ENCODE assay signal across 14 cellular contexts in the genomic region with DNA sequence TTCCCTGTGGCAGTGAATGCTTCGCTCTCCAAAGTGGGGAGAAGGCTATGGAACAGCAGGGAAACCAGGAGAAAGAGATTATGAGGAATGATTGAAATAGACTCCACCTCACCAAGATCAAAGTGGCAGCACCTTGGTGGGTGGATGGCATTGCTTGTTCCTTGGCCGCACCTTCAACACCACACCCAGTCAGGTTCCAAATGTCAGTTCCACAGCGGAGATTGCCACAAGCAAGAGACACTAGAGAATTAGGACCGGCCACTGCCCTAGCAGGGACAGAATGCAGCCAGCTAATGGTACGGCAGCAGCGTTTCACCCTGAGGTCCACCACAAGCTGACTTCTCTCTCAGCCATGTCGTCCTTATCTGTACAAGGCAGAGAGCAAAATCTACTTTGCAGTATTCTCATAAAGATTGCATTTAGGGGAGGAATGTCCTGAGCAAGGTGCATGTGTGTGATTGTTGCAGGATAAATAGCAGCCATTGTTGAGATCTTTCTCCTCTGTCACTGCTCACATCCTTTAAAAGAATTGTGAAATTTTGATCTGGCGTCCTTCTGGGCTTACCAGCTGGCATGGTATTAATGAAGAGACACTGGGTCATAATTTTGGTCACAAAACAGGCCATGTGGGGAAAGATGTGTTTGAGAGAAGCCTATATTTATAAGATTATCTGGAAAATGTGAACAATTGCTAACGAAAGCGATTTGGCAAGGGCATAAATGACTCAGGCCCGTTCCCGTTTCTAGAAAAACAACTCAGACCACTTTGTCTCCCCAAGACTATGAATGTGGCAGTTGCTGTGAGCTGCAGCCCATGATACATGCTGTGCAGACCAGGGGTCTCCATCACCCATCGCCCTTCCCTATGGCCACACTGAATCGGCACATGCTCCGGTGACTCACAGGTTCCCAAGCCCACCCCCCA.
DNase-seq lines count a peak whose midpoint lies in the region; ATAC-seq, FAIRE-seq and TF ChIP-seq lines count a peak whose summit lies in the region.
"Had no signal": no experiment of that assay in that cellular context is flagged by ENCODE, and none has a peak within 500 bp of the region (broad histone marks: within the 10 kb centered on the region; RNA-seq: fewer than 3 reads in every experiment).

No MANE protein-coding gene starts in this region.

- no peaks in the 10 kb centered on the region for H3F3A ChIP-seq in GM23248 (ENCODE audit: insufficient read depth)

- H4K20me1 ChIP-seq in GM23248 (ENCODE audit: insufficient read depth) (no peaks in the 10 kb centered on the region), astrocyte (ENCODE audit: insufficient read depth, low read length) (no peaks in the 10 kb centered on the region)

- no peak for FAIRE-seq in astrocyte (lab: Jason Lieb, UNC)

- H3K36me3 ChIP-seq in GM23248 (ENCODE audit: low read depth), result no peaks in the 10 kb centered on the region
- no peaks in the 10 kb centered on the region for H3K36me3 ChIP-seq in astrocyte (ENCODE audit: insufficient read depth, low read length)
- H3K36me3 ChIP-seq in mucosa of rectum (ENCODE audit: control insufficient read depth in 2 of 2, insufficient read depth in 2 of 2, low read length in 2 of 2), result no peaks in the 10 kb centered on the region
- H3K36me3 ChIP-seq: breast epithelium had no signal

- H3K79me2 ChIP-seq in GM23248 (ENCODE audit: insufficient read depth) (no peaks in the 10 kb centered on the region), astrocyte (ENCODE audit: insufficient read depth, low read length) (no peaks in the 10 kb centered on the region)

- no peak overlapping the region for H3K4me3 ChIP-seq in GM23248
- no peak overlapping the region for H3K4me3 ChIP-seq in astrocyte (ENCODE audit: insufficient read depth, low read depth, low read length)
- peak overlapping the region in 1 of 2 donors; percentile 2 for H3K4me3 ChIP-seq in mucosa of rectum (ENCODE audit: low read length in 2 of 2)
- H3K4me3 ChIP-seq: breast epithelium, PC-9 had no signal

- no peak for TF ChIP-seq CTCF in astrocyte (IDR thresholded peaks at IDR 0.05; ENCODE audit: insufficient read depth, low read depth, low read length)

- H3K4me1 Mint-ChIP-seq in astrocyte (ENCODE audit: low read depth, unreplicated experiment), result no peaks in the 10 kb centered on the region

- H3K9me3 ChIP-seq in GM23248 (ENCODE audit: low read depth) (no peaks in the 10 kb centered on the region), astrocyte (ENCODE audit: insufficient read depth, low read depth, low read length) (no peaks in the 10 kb centered on the region), mucosa of rectum (ENCODE audit: control insufficient read depth in 2 of 2, low read length in 2 of 2) (no peaks in the 10 kb centered on the region)
- H3K9me3 ChIP-seq: breast epithelium had no signal

- peaks cover 11% of the 10 kb centered on the region; the same call in 1 of the 2 replicates for H3K4me1 ChIP-seq in GM23248 (ENCODE audit: insufficient read depth)
- peaks cover 4% of the 10 kb centered on the region for H3K4me1 ChIP-seq in astrocyte (ENCODE audit: insufficient read depth, low read length)
- H3K4me1 ChIP-seq in mucosa of rectum (ENCODE audit: control insufficient read depth in 2 of 2, insufficient read depth in 2 of 2, low read length in 2 of 2), result peaks cover 7 to 22% of the 10 kb centered on the region in 2 donors
- H3K4me1 ChIP-seq: breast epithelium had no signal

- in situ Hi-C loops in GM23248 (cut with MboI), result no loop called here

- H3K4me2 ChIP-seq in GM23248 (ENCODE audit: unreplicated experiment) (peak overlapping the region; percentile 39), astrocyte (ENCODE audit: low read length) (peak overlapping the region; percentile 56)
- H3K4me2 ChIP-seq: PC-9 had no signal

- H3K9ac ChIP-seq in GM23248 (no peak overlapping the region), astrocyte (ENCODE audit: low read length) (no peak overlapping the region), mucosa of rectum (ENCODE audit: low read depth in 1 of 2, low read length in 2 of 2) (no peak overlapping the region)

- no peaks in the 10 kb centered on the region for H3K27me3 ChIP-seq in GM23248 (replicated peaks; ENCODE audit: insufficient read depth)
- peaks cover 4% of the 10 kb centered on the region for H3K27me3 ChIP-seq in astrocyte (ENCODE audit: insufficient read depth, low read length)
- H3K27me3 ChIP-seq in mucosa of rectum (ENCODE audit: control insufficient read depth in 2 of 2, insufficient read depth in 2 of 2, low read length in 2 of 2), result no peaks in the 10 kb centered on the region

- DNase-seq in AG20443 (ENCODE audit: low spot score) (peak; percentile 65), GM23248 (peak; percentile 79), astrocyte (ENCODE audit: low read depth) (peak; percentile 50), pons (ENCODE audit: low spot score) (no peak), mucosa of gallbladder (ENCODE audit: low spot score) (no peak)
- DNase-seq: activated CD4-positive, CD25-positive, alpha-beta regulatory T cell; CD8-positive, alpha-beta T cell; naive thymus-derived CD4-positive, alpha-beta T cell; NCI-H1092 treated with DMSO at 0.1 percent for 48 hours; PC-9; stimulated activated naive CD4-positive, alpha-beta T cell treated with Interleukin-2 at 50 U/mL for 16 hours had no signal

- H3K9me2 ChIP-seq in GM23248 (ENCODE audit: insufficient read depth), result no peaks in the 10 kb centered on the region

- no peak overlapping the region for H3K27ac ChIP-seq in GM23248
- H3K27ac ChIP-seq in astrocyte (ENCODE audit: low read depth, low read length), result no peak overlapping the region
- peak overlapping the region; percentile 21 to 67 for H3K27ac ChIP-seq in mucosa of rectum (ENCODE audit: low read depth in 2 of 2, low read length in 2 of 2)
- H3K27ac ChIP-seq: breast epithelium, PC-9 had no signal

- ATAC-seq in GM21717 (IDR thresholded peaks at IDR 0.05; ENCODE audit: unreplicated experiment), result no peak
- ATAC-seq: CD8-positive, alpha-beta T cell; naive thymus-derived CD4-positive, alpha-beta T cell had no signal

- H3K9me3 Mint-ChIP-seq in astrocyte (ENCODE audit: unreplicated experiment), result no peaks in the 10 kb centered on the region
- H3K9me3 Mint-ChIP-seq: CD8-positive, alpha-beta T cell had no signal

- 46 to 47% methylated on average over 15 of the region's 15 CpGs for WGBS in GM23248 (ENCODE audit: low coverage in 1 of 2, low lambda C conversion rate in 2 of 2, missing lambda C conversion rate in 2 of 2), 2 experiments

- H3K36me3 Mint-ChIP-seq in astrocyte (ENCODE audit: low read depth, unreplicated experiment), result peaks cover 2% of the 10 kb centered on the region
- H3K36me3 Mint-ChIP-seq: CD8-positive, alpha-beta T cell had no signal

- no peak overlapping the region for H3K4me3 Mint-ChIP-seq in astrocyte (ENCODE audit: unreplicated experiment)
- H3K4me3 Mint-ChIP-seq: CD8-positive, alpha-beta T cell; naive thymus-derived CD4-positive, alpha-beta T cell had no signal

- no peak overlapping the region for H2AFZ ChIP-seq in GM23248
- H2AFZ ChIP-seq in astrocyte (ENCODE audit: low read depth, low read length), result no peak overlapping the region
- H2AFZ ChIP-seq: PC-9 had no signal

- H3K27ac Mint-ChIP-seq in astrocyte (ENCODE audit: unreplicated experiment), result no peak overlapping the region
- H3K27ac Mint-ChIP-seq: CD8-positive, alpha-beta T cell; naive thymus-derived CD4-positive, alpha-beta T cell had no signal

- H3K27me3 Mint-ChIP-seq in astrocyte (ENCODE audit: low read depth, unreplicated experiment), result peaks cover 14% of the 10 kb centered on the region

Comparison
In these comparisons a context has a peak if more than half of its experiments do, and no peak if none do; other contexts are left out.
1. DNase-seq: peak in AG20443 (single experiment), GM23248 (single experiment) and astrocyte (single experiment); none in pons (single experiment) and mucosa of gallbladder (single experiment).
2. H3K27ac ChIP-seq: peak in mucosa of rectum (2 of 2); none in GM23248 (single experiment) and astrocyte (single experiment).